ENCODE assay signal across 22 cellular contexts in the genomic region with DNA sequence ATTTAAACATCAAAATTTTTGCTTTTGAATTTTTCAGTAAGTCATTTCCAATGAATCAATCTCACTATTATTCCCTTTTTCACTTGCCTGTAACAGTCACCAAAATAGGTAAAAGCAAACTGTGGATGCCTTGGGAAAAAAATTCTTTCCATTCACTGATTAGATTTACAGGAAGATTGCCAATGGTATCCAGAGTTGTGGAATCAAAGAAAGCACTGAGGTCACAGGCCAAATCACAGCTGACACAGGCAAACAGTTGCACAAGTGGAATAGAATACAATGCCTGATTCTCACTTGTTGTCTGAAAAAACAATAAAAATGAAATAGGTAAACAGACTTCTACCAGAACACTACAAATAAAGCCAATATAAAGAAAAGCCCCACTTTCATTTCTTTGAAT. TPM values are rescaled to one million over a fixed set of nuclear protein-coding genes. Genes with fewer than 3 reads are reported as not detected.
A peak's percentile ranks its signal among the peaks of the same experiment; 100 is the strongest.
DNase-seq lines count a peak whose midpoint lies in the region; ATAC-seq and TF ChIP-seq lines count a peak whose summit lies in the region.
"Had no signal": no experiment of that assay in that cellular context is flagged by ENCODE, and none has a peak within 500 bp of the region (broad histone marks: within the 10 kb centered on the region; RNA-seq: fewer than 3 reads in every experiment).

No MANE protein-coding gene starts in this region.

- H3K4me1 Mint-ChIP-seq in activated T-cell treated with anti-CD3 and anti-CD28 coated beads, Interleukin-2, amount 50 U/mL, for 72 hours (ENCODE audit: low read depth), result peaks cover 1% of the 10 kb centered on the region
- H3K4me1 Mint-ChIP-seq in endodermal cell (peaks cover 21% of the 10 kb centered on the region), MCF 10A (ENCODE audit: insufficient read depth, unreplicated experiment) (peaks cover 10% of the 10 kb centered on the region)

- H3K36me3 ChIP-seq in endodermal cell (ENCODE audit: control insufficient read depth, insufficient read depth, low read length) (peaks cover 45% of the 10 kb centered on the region), liver (ENCODE audit: control insufficient read depth in 4 of 4, insufficient read depth in 3 of 4, low read depth in 1 of 4, low read length in 3 of 4) (peaks cover 2 to 27% (median 22%) of the 10 kb centered on the region in 4 donors), sigmoid colon (peaks cover 0 to 79% (median 21%) of the 10 kb centered on the region in 4 donors)

- no peaks in the 10 kb centered on the region for H3K27me3 Mint-ChIP-seq in activated T-cell treated with anti-CD3 and anti-CD28 coated beads, Interleukin-2, amount 50 U/mL, for 72 hours (ENCODE audit: low read depth)
- H3K27me3 Mint-ChIP-seq in endodermal cell (ENCODE audit: insufficient read depth) (no peaks in the 10 kb centered on the region), MCF 10A (ENCODE audit: insufficient read depth, unreplicated experiment) (no peaks in the 10 kb centered on the region)
- H3K27me3 Mint-ChIP-seq: CD4-positive, alpha-beta memory T cell; type B pancreatic cell had no signal

- POLR2A ChIA-PET in MCF 10A (lab: Yijun Ruan, JAX), result interaction anchor here (0.7 kb wide), 2 partner anchors 75 to 161 kb away, joined by 3 to 4 read pairs; a partner anchor contains a TSS

- H3K36me3 Mint-ChIP-seq in activated T-cell treated with anti-CD3 and anti-CD28 coated beads, Interleukin-2, amount 50 U/mL, for 72 hours (ENCODE audit: insufficient read depth in 2 of 2), result peaks cover 2 to 10% of the 10 kb centered on the region in 2 donors
- H3K36me3 Mint-ChIP-seq in endodermal cell (ENCODE audit: low read depth), result peaks cover 18% of the 10 kb centered on the region
- peaks cover 87% of the 10 kb centered on the region for H3K36me3 Mint-ChIP-seq in MCF 10A (ENCODE audit: insufficient read depth, unreplicated experiment)

- TF ChIP-seq CTCF in endodermal cell (conservative IDR thresholded peaks at IDR 0.05) (no peak), liver (IDR thresholded peaks at IDR 0.05; ENCODE audit: low read depth, low read length, missing input control) (no peak), sigmoid colon (IDR thresholded peaks at IDR 0.05) (no peak), MCF 10A (IDR thresholded peaks at IDR 0.05; ENCODE audit: unreplicated experiment) (no peak)

- H3K27me3 ChIP-seq in endodermal cell (ENCODE audit: control insufficient read depth, insufficient read depth, low read length, poor library complexity, severe bottlenecking) (no peaks in the 10 kb centered on the region), liver (ENCODE audit: control insufficient read depth in 4 of 4, insufficient read depth in 4 of 4, low read length in 3 of 4) (no peaks in the 10 kb centered on the region), sigmoid colon (no peaks in the 10 kb centered on the region)
- H3K27me3 ChIP-seq: brain microvascular endothelial cell, SJCRH30 had no signal

- no peaks in the 10 kb centered on the region for H3K9me3 ChIP-seq in endodermal cell (ENCODE audit: control insufficient read depth, low read length)
- H3K9me3 ChIP-seq in liver (ENCODE audit: control insufficient read depth in 4 of 4, low read length in 3 of 4), result no peaks in the 10 kb centered on the region
- H3K9me3 ChIP-seq in sigmoid colon, result no peaks in the 10 kb centered on the region
- H3K9me3 ChIP-seq: A549, SJCRH30 had no signal

- peak in 1 of 2 donors; percentile 30 for TF ChIP-seq RAD21 in liver (IDR thresholded peaks at IDR 0.05)

- H3K4me3 ChIP-seq in endodermal cell (ENCODE audit: low read length), result no peak overlapping the region
- no peak overlapping the region for H3K4me3 ChIP-seq in liver (ENCODE audit: low read depth in 1 of 3, low read length in 3 of 3)
- H3K4me3 ChIP-seq in sigmoid colon, result no peak overlapping the region
- H3K4me3 ChIP-seq: A549, SJCRH30, skin epidermis had no signal

- intact Hi-C loops in sigmoid colon (cut with DNase I) (loop anchor here (5.0 kb wide), 2 partner anchors 432 to 1242 kb away; no protein-coding TSS in a partner anchor), MCF 10A (cut with micrococcal nuclease) (loop anchor here (5.0 kb wide), 1 partner anchor 147 kb away; no protein-coding TSS in a partner anchor)

- peak overlapping the region in 1 of 2 donors; percentile 22 for H3K4me3 Mint-ChIP-seq in activated T-cell treated with anti-CD3 and anti-CD28 coated beads, Interleukin-2, amount 50 U/mL, for 72 hours
- peak overlapping the region; percentile 17 for H3K4me3 Mint-ChIP-seq in endodermal cell
- no peak overlapping the region for H3K4me3 Mint-ChIP-seq in MCF 10A (ENCODE audit: unreplicated experiment)
- H3K4me3 Mint-ChIP-seq: CD4-positive, alpha-beta memory T cell; mesothelial cell of epicardium; T-helper 2 cell treated with Interferon-gamma antibody and Interleukin-4, amounts not matched to agents 5 μg/mL and 100 μg/mL, for 36 hours; type B pancreatic cell had no signal

- no peak for ATAC-seq in activated T-cell treated with anti-CD3 and anti-CD28 coated beads, Interleukin-2, amount 50 U/mL, for 72 hours (replicated peaks in 1 of 2)
- ATAC-seq: A549 had no signal

- TF ChIP-seq EP300 in sigmoid colon (IDR thresholded peaks at IDR 0.05), result no peak

- CTCF ChIA-PET in MCF 10A (lab: Yijun Ruan, JAX), result no interaction called here

- H3K4me1 ChIP-seq in endodermal cell (ENCODE audit: control insufficient read depth, insufficient read depth, low read length) (no peaks in the 10 kb centered on the region), liver (ENCODE audit: control insufficient read depth in 4 of 4, insufficient read depth in 4 of 4, low read length in 3 of 4) (no peaks in the 10 kb centered on the region), sigmoid colon (peaks cover 0 to 5% (median 0%) of the 10 kb centered on the region in 4 donors)
- H3K4me1 ChIP-seq: SJCRH30 had no signal

- peak overlapping the region; percentile 63 for H3K27ac Mint-ChIP-seq in activated T-cell treated with anti-CD3 and anti-CD28 coated beads, Interleukin-2, amount 50 U/mL, for 72 hours
- peak overlapping the region; percentile 56 for H3K27ac Mint-ChIP-seq in endodermal cell
- H3K27ac Mint-ChIP-seq in MCF 10A (ENCODE audit: low read depth, unreplicated experiment), result no peak overlapping the region
- H3K27ac Mint-ChIP-seq: CD4-positive, alpha-beta memory T cell; mesothelial cell of epicardium; T-helper 2 cell treated with Interferon-gamma antibody and Interleukin-4, amounts not matched to agents 5 μg/mL and 100 μg/mL, for 36 hours; type B pancreatic cell had no signal

- DNase-seq in activated T-cell treated with anti-CD3 and anti-CD28 coated beads, Interleukin-2, amount 50 U/mL, for 72 hours, result no peak
- no peak for DNase-seq in activated T-cell treated with anti-CD3 and anti-CD28 coated beads, Interleukin-2, amount 50 U/mL, for 48 hours
- DNase-seq in endodermal cell, result no peak
- no peak for DNase-seq in HUDEP-2 (lab: John Stamatoyannopoulos, UW; ENCODE audit: unreplicated experiment in 76 of 76)
- DNase-seq in sigmoid colon, result no peak
- no peak for DNase-seq in MCF 10A (ENCODE audit: unreplicated experiment)
- DNase-seq: activated CD4-positive, CD25-positive, alpha-beta regulatory T cell; activated gamma-delta T cell; CD4-positive, alpha-beta memory T cell; DND-41; NCI-H2029 treated with DMSO at 0.1 percent for 48 hours; NCI-H524 treated with DMSO at 0.1 percent for 48 hours; OCI-M1; SJCRH30 had no signal

- no TSS peak for BruUV-seq in MCF 10A (replicated peaks; lab: Mats Ljungman, UMichigan)

- TF ChIP-seq POLR2A in sigmoid colon (IDR thresholded peaks at IDR 0.05), result no peak

- H3K9me3 Mint-ChIP-seq in activated T-cell treated with anti-CD3 and anti-CD28 coated beads, Interleukin-2, amount 50 U/mL, for 72 hours, result no peaks in the 10 kb centered on the region
- no peaks in the 10 kb centered on the region for H3K9me3 Mint-ChIP-seq in endodermal cell
- H3K9me3 Mint-ChIP-seq in MCF 10A (ENCODE audit: unreplicated experiment), result no peaks in the 10 kb centered on the region
- H3K9me3 Mint-ChIP-seq: CD4-positive, alpha-beta memory T cell; mesothelial cell of epicardium; T-helper 2 cell treated with Interferon-gamma antibody and Interleukin-4, amounts not matched to agents 5 μg/mL and 100 μg/mL, for 36 hours; type B pancreatic cell had no signal

- H3K9ac ChIP-seq in endodermal cell (ENCODE audit: extremely low read depth, low read length, poor library complexity, severe bottlenecking) (no peak overlapping the region), liver (ENCODE audit: low read depth in 1 of 2, low read length in 2 of 2) (no peak overlapping the region)

- H3K27ac ChIP-seq in endodermal cell (ENCODE audit: low read depth, low read length) (no peak overlapping the region), liver (ENCODE audit: low read depth in 1 of 2, low read length in 2 of 2) (no peak overlapping the region), temporal lobe (ENCODE audit: low read depth, low read length) (peak overlapping the region; percentile 77), sigmoid colon (peak overlapping the region in 1 of 4 donors; percentile 35)
- H3K27ac ChIP-seq: A549, brain microvascular endothelial cell, SJCRH30, skin epidermis had no signal

TF ChIP-seq in liver, 16 proteins besides CTCF, POLR2A, EP300 and RAD21 (continues in another document):
- TF ChIP-seq NR2F2 (IDR thresholded peaks at IDR 0.05) (peak; percentile 85), YY1 (IDR thresholded peaks at IDR 0.05) (peak; percentile 52), FOXA2 (IDR thresholded peaks at IDR 0.05) (peak; percentile 10), FOXA1 (IDR thresholded peaks at IDR 0.05) (peak; percentile 67), JUND (IDR thresholded peaks at IDR 0.05) (peak in 1 of 2 donors; percentile 54), TAF1 (conservative IDR thresholded peaks at IDR 0.05) (no peak), RXRA (IDR thresholded peaks at IDR 0.05) (peak; percentile 51 to 55), HNF4A (conservative IDR thresholded peaks at IDR 0.05) (peak; percentile 60 to 68), HNF4G (IDR thresholded peaks at IDR 0.05) (no peak), GABPA (IDR thresholded peaks at IDR 0.05 in 1 of 2, conservative IDR thresholded peaks at IDR 0.05 in 1 of 2) (peak in 1 of 2 donors; percentile 37), SP1 (IDR thresholded peaks at IDR 0.05) (peak; percentile 52)
- TF ChIP-seq, protein P1, sequence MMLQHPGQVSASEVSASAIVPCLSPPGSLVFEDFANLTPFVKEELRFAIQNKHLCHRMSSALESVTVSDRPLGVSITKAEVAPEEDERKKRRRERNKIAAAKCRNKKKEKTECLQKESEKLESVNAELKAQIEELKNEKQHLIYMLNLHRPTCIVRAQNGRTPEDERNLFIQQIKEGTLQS (IDR thresholded peaks at IDR 0.05), result peak; percentile 36

RNA-seq across cellular contexts. Expression of a gene that starts 48.4 kb away (rescaled TPM):
- 10 to 100 TPM; 25.9 to 28.2 TPM for total RNA-seq in activated T-cell treated with anti-CD3 and anti-CD28 coated beads, Interleukin-2, amount 50 U/mL, for 72 hours
- 10 to 100 TPM; 19.8 to 21.8 TPM for total RNA-seq in endodermal cell
- polyA plus RNA-seq in endodermal cell (2013, experiment 1 of 2), result 21.6 TPM
- 20.5 TPM for polyA plus RNA-seq in endodermal cell (2013, experiment 2 of 2)
- total RNA-seq in liver, result 10 to 100 TPM; 13.2 to 22.1 TPM
- polyA plus RNA-seq in liver, result 1 to 10 TPM; 3.9 to 6.1 TPM
- 40.8 TPM for total RNA-seq in temporal lobe
- total RNA-seq in sigmoid colon, result 10 to 100 TPM; 19.4 to 31.0 (median 24.5) TPM
- polyA plus RNA-seq in sigmoid colon, result 1 to 10 TPM; 3.5 to 7.1 (median 3.6) TPM
- 27.1 and 34.3 TPM in 2 replicates for total RNA-seq in MCF 10A (2022)
